ENCODE assay signal across 1 cellular context in genomic region chr12:95942532-95943230, GRCh38.
TF ChIP-seq lines count a peak whose summit lies in the region.

Gene CCDC38, minus strand, starts transcription at chr12:95942614. Its CDS starts 6,105 bp downstream, at chr12:95936509.

TF ChIP-seq in HEK293, 187 proteins besides CTCF, POLR2A, EP300 and RAD21 (continued from another document and continues in another):
- TF ChIP-seq, protein P1, sequence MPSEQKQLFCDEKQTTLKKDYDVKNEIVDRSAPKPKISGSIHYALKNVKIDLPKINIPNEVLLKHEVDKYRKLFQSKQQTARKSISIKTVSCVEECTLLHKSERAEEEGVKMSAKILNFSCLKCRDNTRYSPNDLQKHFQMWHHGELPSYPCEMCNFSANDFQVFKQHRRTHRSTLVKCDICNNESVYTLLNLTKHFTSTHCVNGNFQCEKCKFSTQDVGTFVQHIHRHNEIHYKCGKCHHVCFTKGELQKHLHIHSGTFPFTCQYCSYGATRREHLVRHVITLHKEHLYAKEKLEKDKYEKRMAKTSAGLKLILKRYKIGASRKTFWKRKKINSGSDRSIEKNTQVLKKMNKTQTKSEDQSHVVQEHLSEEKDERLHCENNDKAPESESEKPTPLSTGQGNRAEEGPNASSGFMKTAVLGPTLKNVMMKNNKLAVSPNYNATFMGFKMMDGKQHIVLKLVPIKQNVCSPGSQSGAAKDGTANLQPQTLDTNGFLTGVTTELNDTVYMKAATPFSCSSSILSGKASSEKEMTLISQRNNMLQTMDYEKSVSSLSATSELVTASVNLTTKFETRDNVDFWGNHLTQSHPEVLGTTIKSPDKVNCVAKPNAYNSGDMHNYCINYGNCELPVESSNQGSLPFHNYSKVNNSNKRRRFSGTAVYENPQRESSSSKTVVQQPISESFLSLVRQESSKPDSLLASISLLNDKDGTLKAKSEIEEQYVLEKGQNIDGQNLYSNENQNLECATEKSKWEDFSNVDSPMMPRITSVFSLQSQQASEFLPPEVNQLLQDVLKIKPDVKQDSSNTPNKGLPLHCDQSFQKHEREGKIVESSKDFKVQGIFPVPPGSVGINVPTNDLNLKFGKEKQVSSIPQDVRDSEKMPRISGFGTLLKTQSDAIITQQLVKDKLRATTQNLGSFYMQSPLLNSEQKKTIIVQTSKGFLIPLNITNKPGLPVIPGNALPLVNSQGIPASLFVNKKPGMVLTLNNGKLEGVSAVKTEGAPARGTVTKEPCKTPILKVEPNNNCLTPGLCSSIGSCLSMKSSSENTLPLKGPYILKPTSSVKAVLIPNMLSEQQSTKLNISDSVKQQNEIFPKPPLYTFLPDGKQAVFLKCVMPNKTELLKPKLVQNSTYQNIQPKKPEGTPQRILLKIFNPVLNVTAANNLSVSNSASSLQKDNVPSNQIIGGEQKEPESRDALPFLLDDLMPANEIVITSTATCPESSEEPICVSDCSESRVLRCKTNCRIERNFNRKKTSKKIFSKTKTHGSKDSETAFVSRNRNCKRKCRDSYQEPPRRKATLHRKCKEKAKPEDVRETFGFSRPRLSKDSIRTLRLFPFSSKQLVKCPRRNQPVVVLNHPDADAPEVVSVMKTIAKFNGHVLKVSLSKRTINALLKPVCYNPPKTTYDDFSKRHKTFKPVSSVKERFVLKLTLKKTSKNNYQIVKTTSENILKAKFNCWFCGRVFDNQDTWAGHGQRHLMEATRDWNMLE (tag by site-specific recombination; conservative IDR thresholded peaks at IDR 0.05; ENCODE audit: low read depth), result peak; percentile 33; the same call in 1 of the 2 replicates
- peak; percentile 73 for TF ChIP-seq SCRT2 (tag by site-specific recombination; IDR thresholded peaks at IDR 0.05)
- TF ChIP-seq KLF16 (tag by site-specific recombination; IDR thresholded peaks at IDR 0.05), result peak; percentile 69; the same call in 1 of the 2 replicates
- no peak for TF ChIP-seq YY2 (tag by site-specific recombination; IDR thresholded peaks at IDR 0.05)
- peak; percentile 44; the same call in 1 of the 2 replicates for TF ChIP-seq ZSCAN30 (tag by site-specific recombination; IDR thresholded peaks at IDR 0.05)
- peak; percentile 82 for TF ChIP-seq ZFHX2 (tag by site-specific recombination; conservative IDR thresholded peaks at IDR 0.05)
- peak; percentile 59; the same call in 1 of the 2 replicates for TF ChIP-seq SP7 (tag by site-specific recombination; IDR thresholded peaks at IDR 0.05)
- no peak for TF ChIP-seq ZNF777 (tag by site-specific recombination; IDR thresholded peaks at IDR 0.05; ENCODE audit: borderline replicate concordance)
- TF ChIP-seq ZNF600 (tag by site-specific recombination; IDR thresholded peaks at IDR 0.05), result peak; percentile 72
- no peak for TF ChIP-seq ZNF610 (tag by site-specific recombination; IDR thresholded peaks at IDR 0.05; ENCODE audit: borderline replicate concordance)
- TF ChIP-seq MYNN (tag by site-specific recombination; IDR thresholded peaks at IDR 0.05; ENCODE audit: borderline replicate concordance), result no peak
- TF ChIP-seq HOXA7 (CRISPR knock-in tag; IDR thresholded peaks at IDR 0.05; ENCODE audit: borderline replicate concordance), result no peak
- peak; percentile 70 for TF ChIP-seq SP2 (tag by site-specific recombination; IDR thresholded peaks at IDR 0.05)
- peak; percentile 97 for TF ChIP-seq GLIS1 (tag by site-specific recombination; IDR thresholded peaks at IDR 0.05)
- TF ChIP-seq, protein P2, sequence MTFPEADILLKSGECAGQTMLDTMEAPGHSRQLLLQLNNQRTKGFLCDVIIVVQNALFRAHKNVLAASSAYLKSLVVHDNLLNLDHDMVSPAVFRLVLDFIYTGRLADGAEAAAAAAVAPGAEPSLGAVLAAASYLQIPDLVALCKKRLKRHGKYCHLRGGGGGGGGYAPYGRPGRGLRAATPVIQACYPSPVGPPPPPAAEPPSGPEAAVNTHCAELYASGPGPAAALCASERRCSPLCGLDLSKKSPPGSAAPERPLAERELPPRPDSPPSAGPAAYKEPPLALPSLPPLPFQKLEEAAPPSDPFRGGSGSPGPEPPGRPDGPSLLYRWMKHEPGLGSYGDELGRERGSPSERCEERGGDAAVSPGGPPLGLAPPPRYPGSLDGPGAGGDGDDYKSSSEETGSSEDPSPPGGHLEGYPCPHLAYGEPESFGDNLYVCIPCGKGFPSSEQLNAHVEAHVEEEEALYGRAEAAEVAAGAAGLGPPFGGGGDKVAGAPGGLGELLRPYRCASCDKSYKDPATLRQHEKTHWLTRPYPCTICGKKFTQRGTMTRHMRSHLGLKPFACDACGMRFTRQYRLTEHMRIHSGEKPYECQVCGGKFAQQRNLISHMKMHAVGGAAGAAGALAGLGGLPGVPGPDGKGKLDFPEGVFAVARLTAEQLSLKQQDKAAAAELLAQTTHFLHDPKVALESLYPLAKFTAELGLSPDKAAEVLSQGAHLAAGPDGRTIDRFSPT (tag by site-specific recombination; IDR thresholded peaks at IDR 0.05), result peak; percentile 80
- no peak for TF ChIP-seq ZNF548 (tag by site-specific recombination; IDR thresholded peaks at IDR 0.05)
- peak; percentile 51; the same call in 1 of the 2 replicates for TF ChIP-seq ZNF692 (tag by site-specific recombination; IDR thresholded peaks at IDR 0.05)
- 0 out of 2 replicates have a peak, but pooled peaks have one; percentile 41 for TF ChIP-seq ZEB2 (tag by site-specific recombination; IDR thresholded peaks at IDR 0.05)
- peak; percentile 98 for TF ChIP-seq ZBTB11 (tag by site-specific recombination; conservative IDR thresholded peaks at IDR 0.05; ENCODE audit: low read depth)
- peak; percentile 92 for TF ChIP-seq ZBTB10 (tag by site-specific recombination; IDR thresholded peaks at IDR 0.05)
- TF ChIP-seq ZNF423 (tag by site-specific recombination; IDR thresholded peaks at IDR 0.05), result peak; percentile 83
- TF ChIP-seq ZNF658 (tag by site-specific recombination; IDR thresholded peaks at IDR 0.05), result no peak
- peak; percentile 98 for TF ChIP-seq GLIS2 (tag by site-specific recombination; IDR thresholded peaks at IDR 0.05)
- 0 out of 2 replicates have a peak, but pooled peaks have one; percentile 11 for TF ChIP-seq ZNF837 (tag by site-specific recombination; IDR thresholded peaks at IDR 0.05)
- TF ChIP-seq ZNF112 (tag by site-specific recombination; IDR thresholded peaks at IDR 0.05), result no peak
- TF ChIP-seq KLF9 (tag by site-specific recombination; IDR thresholded peaks at IDR 0.05; ENCODE audit: low read depth), result peak; percentile 49; the same call in 1 of the 2 replicates
- TF ChIP-seq, protein P3, sequence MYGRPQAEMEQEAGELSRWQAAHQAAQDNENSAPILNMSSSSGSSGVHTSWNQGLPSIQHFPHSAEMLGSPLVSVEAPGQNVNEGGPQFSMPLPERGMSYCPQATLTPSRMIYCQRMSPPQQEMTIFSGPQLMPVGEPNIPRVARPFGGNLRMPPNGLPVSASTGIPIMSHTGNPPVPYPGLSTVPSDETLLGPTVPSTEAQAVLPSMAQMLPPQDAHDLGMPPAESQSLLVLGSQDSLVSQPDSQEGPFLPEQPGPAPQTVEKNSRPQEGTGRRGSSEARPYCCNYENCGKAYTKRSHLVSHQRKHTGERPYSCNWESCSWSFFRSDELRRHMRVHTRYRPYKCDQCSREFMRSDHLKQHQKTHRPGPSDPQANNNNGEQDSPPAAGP (tag by site-specific recombination; IDR thresholded peaks at IDR 0.05), result peak; percentile 22; the same call in 1 of the 2 replicates
- no peak for TF ChIP-seq ZNF645 (tag by site-specific recombination; IDR thresholded peaks at IDR 0.05)
- peak; percentile 99 for TF ChIP-seq ZBTB20 (tag by site-specific recombination; IDR thresholded peaks at IDR 0.05)
- no peak; the same call in 1 of the 2 replicates for TF ChIP-seq TSHZ1 (tag by site-specific recombination; IDR thresholded peaks at IDR 0.05; ENCODE audit: borderline replicate concordance)
- TF ChIP-seq ZNF701 (tag by site-specific recombination; IDR thresholded peaks at IDR 0.05), result no peak
- TF ChIP-seq ZNF202 (tag by site-specific recombination; IDR thresholded peaks at IDR 0.05; ENCODE audit: borderline replicate concordance), result peak; percentile 66; the same call in 1 of the 2 replicates
- peak; percentile 74 for TF ChIP-seq ZXDB (tag by site-specific recombination; IDR thresholded peaks at IDR 0.05)
- TF ChIP-seq ZNF791 (tag by site-specific recombination; IDR thresholded peaks at IDR 0.05), result no peak
- TF ChIP-seq ZNF629 (tag by site-specific recombination; IDR thresholded peaks at IDR 0.05), result peak; percentile 22; the same call in 1 of the 2 replicates
- TF ChIP-seq ZNF501 (tag by site-specific recombination; IDR thresholded peaks at IDR 0.05), result peak; percentile 84
- TF ChIP-seq KLF10 (tag by site-specific recombination; IDR thresholded peaks at IDR 0.05), result 0 out of 2 replicates have a peak, but pooled peaks have one; percentile 37
- no peak for TF ChIP-seq ZNF223 (tag by site-specific recombination; IDR thresholded peaks at IDR 0.05)
- TF ChIP-seq ZNF571 (tag by site-specific recombination; IDR thresholded peaks at IDR 0.05), result no peak
- no peak for TF ChIP-seq ZNF521 (tag by site-specific recombination; IDR thresholded peaks at IDR 0.05)
